Comparison of ENCODE assay signal across 24 cellular contexts in genomic region chr1:193259619-193260018, GRCh38.
"Had no signal": no experiment of that assay in that cellular context is flagged by ENCODE, and none has a peak within 500 bp of the region (broad histone marks: within the 10 kb centered on the region; RNA-seq: fewer than 3 reads in every experiment).

No MANE protein-coding gene starts in this region.

- H3K4me1 ChIP-seq: adrenal gland had no signal

- H3K4me3 Mint-ChIP-seq: activated CD8-positive, alpha-beta T cell treated with anti-CD3 and anti-CD28 coated beads, Interleukin-2, amount 10 ng/mL, durations not matched to agents 7 days and 5 days; activated naive CD8-positive, alpha-beta T cell treated with anti-CD3 and anti-CD28 coated beads, Interleukin-2, amount 10 ng/mL, durations not matched to agents 7 days and 5 days; T-helper 1 cell treated with Interleukin-12 subunit alpha and Interleukin-12 subunit beta and Interleukin-4 antibody, amounts not matched to agents 30 μg/mL and 1 μg/mL, for 36 hours; WTC11 had no signal

- H3K36me3 Mint-ChIP-seq: WTC11 had no signal

- H3K36me3 ChIP-seq: adrenal gland had no signal

- H3K27ac ChIP-seq: adrenal gland, SJSA1 had no signal

- H3K27me3 ChIP-seq: adrenal gland, SJSA1 had no signal

- H3K9me3 ChIP-seq: adrenal gland, SJSA1 had no signal

- H3K27me3 Mint-ChIP-seq: activated naive CD8-positive, alpha-beta T cell treated with anti-CD3 and anti-CD28 coated beads, Interleukin-2, amount 10 ng/mL, durations not matched to agents 7 days and 5 days had no signal

- DNase-seq: activated CD4-positive, alpha-beta T cell treated with anti-CD3 and anti-CD28 coated beads for 48 hours; activated CD4-positive, alpha-beta T cell treated with anti-CD3 and anti-CD28 coated beads, Interleukin-2, amount 50 U/mL, for 4 hours; activated CD4-positive, CD25-positive, alpha-beta regulatory T cell treated with anti-CD3 and anti-CD28 coated beads, Interleukin-2, amount 50 U/mL, for 72 hours; activated CD8-positive, alpha-beta memory T cell treated with anti-CD3 and anti-CD28 coated beads, Interleukin-2, amount 50 U/mL, for 48 hours; activated CD8-positive, alpha-beta T cell treated with anti-CD3 and anti-CD28 coated beads, Interleukin-2, amount 10 ng/mL, durations not matched to agents 7 days and 5 days; activated naive CD4-positive, alpha-beta T cell treated with anti-CD3 and anti-CD28 coated beads, Interleukin-2, amount 50 U/mL, for 16 hours; activated naive CD8-positive, alpha-beta T cell treated with anti-CD3 and anti-CD28 coated beads, Interleukin-2, amount 10 ng/mL, durations not matched to agents 7 days and 5 days; activated T-cell treated with anti-CD3 and anti-CD28 coated beads, Interleukin-2, amount 50 U/mL, for 1 hour; adrenal gland; anterior cingulate cortex; central memory CD4-positive, alpha-beta T cell; KG1; NCI-H1092; NCI-H1694; NCI-H2029; NCI-H2107; NCI-H524; NCI-H82; PC-3; SHP77 had no signal

- ATAC-seq: activated CD8-positive, alpha-beta T cell treated with anti-CD3 and anti-CD28 coated beads, Interleukin-2, amount 10 ng/mL, durations not matched to agents 7 days and 5 days; PC-3; SK-N-SH treated with all-trans-retinoic acid at 6 μM for 48 hours; WTC11 had no signal

- H3K9me3 Mint-ChIP-seq: activated naive CD8-positive, alpha-beta T cell treated with anti-CD3 and anti-CD28 coated beads, Interleukin-2, amount 10 ng/mL, durations not matched to agents 7 days and 5 days; T-helper 1 cell treated with Interleukin-12 subunit alpha and Interleukin-12 subunit beta and Interleukin-4 antibody, amounts not matched to agents 30 μg/mL and 1 μg/mL, for 36 hours; WTC11 had no signal

- H3K27ac Mint-ChIP-seq: activated CD8-positive, alpha-beta T cell treated with anti-CD3 and anti-CD28 coated beads, Interleukin-2, amount 10 ng/mL, durations not matched to agents 7 days and 5 days; activated naive CD8-positive, alpha-beta T cell treated with anti-CD3 and anti-CD28 coated beads, Interleukin-2, amount 10 ng/mL, durations not matched to agents 7 days and 5 days; T-helper 1 cell treated with Interleukin-12 subunit alpha and Interleukin-12 subunit beta and Interleukin-4 antibody, amounts not matched to agents 30 μg/mL and 1 μg/mL, for 36 hours; WTC11 had no signal

- H3K4me3 ChIP-seq: adrenal gland, SJSA1 had no signal
